Comparison of ENCODE assay signal across 11 cellular contexts in the genomic region with DNA sequence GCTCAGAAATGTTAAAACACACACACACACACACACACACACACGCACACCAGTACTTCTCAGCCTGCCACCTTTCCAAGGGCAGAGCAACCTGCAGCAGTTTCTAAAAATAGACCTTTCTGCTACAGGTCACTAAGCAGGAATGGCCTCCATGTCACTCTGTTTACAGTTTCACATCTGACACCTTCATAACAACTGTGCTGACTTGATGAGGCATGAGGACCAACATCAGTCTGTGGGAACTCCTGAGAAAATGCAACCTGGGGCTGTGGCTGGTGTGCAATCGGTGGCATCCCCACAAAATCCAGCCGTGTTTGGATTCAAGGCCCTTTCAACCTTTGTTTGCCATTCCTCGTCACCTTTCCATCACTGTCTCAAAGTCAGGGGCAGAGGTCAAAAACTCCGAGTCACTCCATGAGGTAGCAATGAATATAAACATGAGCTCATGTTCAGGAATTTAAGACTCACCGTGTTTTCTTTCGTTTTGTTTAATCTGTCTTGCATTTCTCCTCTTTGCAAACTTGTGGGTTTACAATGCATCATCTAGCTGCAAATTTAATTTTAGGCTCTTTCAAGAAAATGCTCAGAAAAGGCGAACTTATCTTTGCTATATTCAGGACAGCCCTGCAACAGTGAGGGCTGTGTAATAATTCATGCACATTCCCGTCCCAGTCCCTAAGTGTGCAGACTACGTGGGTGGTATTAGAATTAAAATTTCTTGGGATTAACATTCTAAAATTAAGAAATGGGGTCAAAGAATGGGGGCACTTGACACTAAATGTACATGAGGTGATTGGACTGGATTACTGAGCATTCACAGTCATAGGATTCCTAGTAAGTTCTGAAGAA.
DNase-seq lines count a peak whose midpoint lies in the region; ATAC-seq and TF ChIP-seq lines count a peak whose summit lies in the region.
"Had no signal": no experiment of that assay in that cellular context is flagged by ENCODE, and none has a peak within 500 bp of the region (broad histone marks: within the 10 kb centered on the region; RNA-seq: fewer than 3 reads in every experiment).

No MANE protein-coding gene starts in this region.

- DNase-seq in ELR (ENCODE audit: low read depth) = peak; percentile 87
- DNase-seq in PC-3 = peak; percentile 86
- peak; percentile 17 for DNase-seq in fibroblast of gingiva (ENCODE audit: low read depth)
- DNase-seq in renal cortical epithelial cell (ENCODE audit: low read depth) = peak; percentile 87
- no peak for DNase-seq in activated CD8-positive, alpha-beta memory T cell treated with anti-CD3 and anti-CD28 coated beads, Interleukin-2, amount 50 U/mL, for 48 hours
- DNase-seq in head of caudate nucleus = no peak
- DNase-seq in G401 (ENCODE audit: low spot score) = no peak
- no peak for DNase-seq in activated CD4-positive, alpha-beta memory T cell treated with anti-CD3 and anti-CD28 coated beads for 36 hours
- DNase-seq: activated CD4-positive, alpha-beta T cell treated with anti-CD3 and anti-CD28 coated beads, Interleukin-2, amount 50 U/mL, for 1 hour; NCI-H526; spleen had no signal

- intact Hi-C loops in PC-3 (cut with micrococcal nuclease) = loop anchor here (2.0 kb wide), 2 partner anchors 20 to 52 kb away; no protein-coding TSS in a partner anchor
- intact Hi-C loops in head of caudate nucleus (cut with DNase I) = no loop called here
- intact Hi-C loops in activated CD4-positive, alpha-beta memory T cell treated with anti-CD3 and anti-CD28 coated beads for 36 hours (cut with micrococcal nuclease) = no loop called here

- peaks cover 26% of the 10 kb centered on the region for H3K4me1 ChIP-seq in PC-3 (ENCODE audit: insufficient read depth, low read length)
- H3K4me1 ChIP-seq: spleen had no signal

- H3K27me3 Mint-ChIP-seq in activated CD4-positive, alpha-beta memory T cell treated with anti-CD3 and anti-CD28 coated beads for 36 hours = peaks cover 24% of the 10 kb centered on the region

- in situ Hi-C loops in G401 (cut with HindIII; ENCODE audit: low sequenced_read_pairs) = no loop called here

- peak; percentile 85 for ATAC-seq in PC-3

- no peaks in the 10 kb centered on the region for H3K9me3 ChIP-seq in PC-3 (ENCODE audit: low read length)
- H3K9me3 ChIP-seq: spleen had no signal

- no peaks in the 10 kb centered on the region for H3K9me2 ChIP-seq in PC-3 (replicated peaks; ENCODE audit: low read length)

- no peaks in the 10 kb centered on the region for H3K79me2 ChIP-seq in PC-3 (ENCODE audit: low read length)

- no peak overlapping the region for H2AFZ ChIP-seq in PC-3 (ENCODE audit: low read length)

- no peaks in the 10 kb centered on the region for H3K9me3 Mint-ChIP-seq in activated CD4-positive, alpha-beta memory T cell treated with anti-CD3 and anti-CD28 coated beads for 36 hours

- no peaks in the 10 kb centered on the region for H3F3A ChIP-seq in PC-3 (ENCODE audit: low read length, unreplicated experiment)

- no peak overlapping the region for H3K4me3 Mint-ChIP-seq in activated CD4-positive, alpha-beta memory T cell treated with anti-CD3 and anti-CD28 coated beads for 36 hours

- H4K20me1 ChIP-seq in PC-3 (ENCODE audit: low read length) = no peaks in the 10 kb centered on the region

- no peak for TF ChIP-seq CTCF in PC-3 (conservative IDR thresholded peaks at IDR 0.05; ENCODE audit: low read depth, low read length)

- peak overlapping the region; percentile 79 for H3K27ac ChIP-seq in PC-3 (ENCODE audit: low read length)
- H3K27ac ChIP-seq: spleen had no signal

- H3K27me3 ChIP-seq in PC-3 (ENCODE audit: low read length) = no peaks in the 10 kb centered on the region

- no peaks in the 10 kb centered on the region for H3K4me1 Mint-ChIP-seq in activated CD4-positive, alpha-beta memory T cell treated with anti-CD3 and anti-CD28 coated beads for 36 hours (ENCODE audit: low read depth)

- POLR2A ChIA-PET in PC-3 (lab: Charles Lee; ENCODE audit: unreplicated experiment) = interaction anchor here (1.2 kb wide), 1 partner anchor 133 kb away, joined by 5 read pairs; no protein-coding TSS in a partner anchor
- POLR2A ChIA-PET in activated CD4-positive, alpha-beta memory T cell treated with anti-CD3 and anti-CD28 coated beads for 36 hours (lab: Charles Lee) = no interaction called here

- CTCF ChIA-PET in PC-3 (lab: Charles Lee) = interaction anchor here (0.6 kb wide), 2 partner anchors 82 to 112 kb away, joined by 3 read pairs; no protein-coding TSS in a partner anchor
- CTCF ChIA-PET in activated CD4-positive, alpha-beta memory T cell treated with anti-CD3 and anti-CD28 coated beads for 36 hours (lab: Charles Lee) = no interaction called here

- H3K27ac Mint-ChIP-seq in activated CD4-positive, alpha-beta memory T cell treated with anti-CD3 and anti-CD28 coated beads for 36 hours = no peak overlapping the region

- peak overlapping the region; percentile 27 for H3K9ac ChIP-seq in PC-3 (ENCODE audit: low read length)

- peak overlapping the region; percentile 35 for H3K4me3 ChIP-seq in PC-3 (ENCODE audit: low read length)
- H3K4me3 ChIP-seq: spleen had no signal

- no peaks in the 10 kb centered on the region for H3K36me3 Mint-ChIP-seq in activated CD4-positive, alpha-beta memory T cell treated with anti-CD3 and anti-CD28 coated beads for 36 hours

- no peaks in the 10 kb centered on the region for H3K36me3 ChIP-seq in PC-3 (ENCODE audit: low read depth, low read length)
- H3K36me3 ChIP-seq: spleen had no signal

- peak overlapping the region; percentile 74 for H3K4me2 ChIP-seq in PC-3 (ENCODE audit: low read length)

- BruUV-seq in PC-3 (replicated peaks; lab: Mats Ljungman, UMichigan) = no TSS peak

Comparison
In these comparisons a context has a peak if more than half of its experiments do, and no peak if none do; other contexts are left out.
1. DNase-seq: peak in ELR (single experiment), PC-3 (single experiment), fibroblast of gingiva (single experiment) and renal cortical epithelial cell (single experiment); none in activated CD8-positive, alpha-beta memory T cell treated with anti-CD3 and anti-CD28 coated beads, Interleukin-2, amount 50 U/mL, for 48 hours (single experiment), head of caudate nucleus (0 of 42), G401 (single experiment) and activated CD4-positive, alpha-beta memory T cell treated with anti-CD3 and anti-CD28 coated beads for 36 hours (single experiment).